In the genomic region with DNA sequence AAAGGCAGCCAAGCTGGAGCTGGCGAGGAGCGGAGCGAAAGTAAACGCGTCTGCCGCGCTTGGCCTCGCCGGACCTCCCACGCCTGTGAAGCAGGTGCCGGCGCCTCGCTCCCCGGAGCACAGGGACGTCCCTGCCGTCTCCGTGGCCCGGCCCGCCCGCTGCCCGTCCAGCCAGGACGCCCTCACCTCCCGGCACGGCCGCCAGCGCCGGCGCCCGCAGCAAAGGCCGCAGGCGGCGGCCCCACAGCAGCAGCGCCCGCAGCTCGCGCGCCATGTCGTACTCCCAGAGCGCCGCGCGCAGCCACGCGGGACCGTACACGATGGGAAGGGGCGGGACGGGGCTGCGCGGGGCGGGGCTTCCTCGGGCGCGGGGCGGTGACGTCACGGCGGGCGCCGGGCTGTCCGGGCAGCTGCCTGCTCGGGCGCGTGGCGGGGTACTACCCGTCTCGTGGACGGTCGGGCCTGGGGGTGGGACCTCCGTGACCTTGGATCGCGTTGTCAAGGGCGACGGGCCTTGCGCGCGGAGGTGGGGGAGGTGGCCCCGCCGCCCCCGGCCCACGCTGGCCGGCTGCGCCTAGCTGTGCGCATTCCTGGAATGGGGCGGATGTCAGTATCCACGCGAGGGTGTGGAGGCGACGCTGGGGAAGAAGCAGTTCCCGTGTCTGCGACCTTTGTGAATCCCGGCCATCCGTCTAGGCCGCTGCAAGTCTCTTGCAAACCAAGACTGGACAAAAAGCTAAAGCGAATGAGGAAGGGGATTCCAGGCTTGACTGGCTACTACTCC, we compare ENCODE assay signal across 1 cellular context.
TF ChIP-seq lines count a peak whose summit lies in the region.

Gene TRAP1, minus strand, starts transcription at position 290 of the 784 bp plus-strand sequence. Its CDS starts 16 bp downstream, at position 274.

TF ChIP-seq in IMR-90, 13 proteins besides CTCF, POLR2A, EP300 and RAD21:
- no peak for TF ChIP-seq SMC3 (IDR thresholded peaks at IDR 0.05; ENCODE audit: low read depth, low read length)
- peak; percentile 51; the same call in 1 of the 2 replicates for TF ChIP-seq MAZ (IDR thresholded peaks at IDR 0.05; ENCODE audit: borderline replicate concordance, low read depth, low read length)
- TF ChIP-seq ELK1 (IDR thresholded peaks at IDR 0.05; ENCODE audit: borderline replicate concordance, low read depth, low read length), result no peak
- TF ChIP-seq MXI1 (IDR thresholded peaks at IDR 0.05; ENCODE audit: borderline replicate concordance, low read depth, low read length), result peak; percentile 91; the same call in 1 of the 2 replicates
- TF ChIP-seq USF2 (IDR thresholded peaks at IDR 0.05; ENCODE audit: low read depth, low read length), result peak; percentile 39; the same call in 1 of the 2 replicates
